Comparison of ENCODE assay signal across 8 cellular contexts in the genomic region with DNA sequence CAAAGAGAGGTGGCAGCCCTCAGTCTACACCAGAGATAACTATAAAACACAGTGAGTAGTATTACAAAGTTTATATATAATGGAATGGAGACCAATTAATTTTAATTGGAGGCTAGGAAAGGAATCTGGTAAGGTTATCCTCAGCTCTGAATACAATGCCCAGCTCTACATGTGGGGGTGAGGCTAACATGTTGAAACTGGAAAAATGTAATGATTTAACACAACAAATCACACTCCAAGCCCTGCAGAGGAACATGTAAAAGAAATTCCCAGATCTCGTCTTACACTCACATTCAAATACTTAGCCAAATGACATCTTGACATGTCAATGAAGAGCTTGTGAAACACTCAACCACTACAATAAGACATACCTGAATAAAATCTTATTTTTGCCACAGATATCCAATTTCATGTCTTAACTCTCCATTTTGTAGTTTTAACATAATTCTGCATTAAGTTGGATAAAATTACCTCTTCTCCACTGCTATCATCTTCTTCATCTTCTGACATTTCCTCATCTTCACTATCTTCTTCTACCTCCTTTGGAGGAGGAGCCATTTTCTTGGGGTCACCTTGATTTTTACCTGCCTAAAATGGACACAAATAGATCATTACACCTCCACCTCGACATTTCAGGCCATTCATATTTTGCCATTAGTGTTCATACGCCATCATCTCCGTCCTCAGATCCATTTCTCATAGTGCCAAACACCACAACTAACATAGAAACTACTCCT. TPM values are rescaled to one million over a fixed set of nuclear protein-coding genes. Genes with fewer than 3 reads are reported as not detected.
A peak's percentile ranks its signal among the peaks of the same experiment; 100 is the strongest.
DNase-seq lines count a peak whose midpoint lies in the region; ATAC-seq, FAIRE-seq and TF ChIP-seq lines count a peak whose summit lies in the region.

No MANE protein-coding gene starts in this region.

- peak overlapping the region; percentile 81 to 95 for H3K9ac ChIP-seq in kidney (ENCODE audit: low read length in 2 of 2)

- H3K27ac Mint-ChIP-seq in activated CD4-positive, alpha-beta T cell treated with anti-CD3 and anti-CD28 coated beads, Interleukin-2, amount 10 ng/mL, durations not matched to agents 24 days and 14 days: peak overlapping the region; percentile 100
- H3K27ac Mint-ChIP-seq in activated naive CD8-positive, alpha-beta T cell treated with anti-CD3 and anti-CD28 coated beads, Interleukin-2, amount 10 ng/mL, durations not matched to agents 7 days and 5 days: peak overlapping the region; percentile 100

- H3K9me3 ChIP-seq in kidney (ENCODE audit: control insufficient read depth in 1 of 2, low read length in 2 of 2) (no peaks in the 10 kb centered on the region), thoracic aorta (no peaks in the 10 kb centered on the region)

- H3K4me1 Mint-ChIP-seq in activated CD4-positive, alpha-beta T cell treated with anti-CD3 and anti-CD28 coated beads, Interleukin-2, amount 10 ng/mL, durations not matched to agents 24 days and 14 days: peaks cover 41% of the 10 kb centered on the region
- H3K4me1 Mint-ChIP-seq in activated naive CD8-positive, alpha-beta T cell treated with anti-CD3 and anti-CD28 coated beads, Interleukin-2, amount 10 ng/mL, durations not matched to agents 7 days and 5 days: peaks cover 44% of the 10 kb centered on the region

- H3K4me1 ChIP-seq in kidney (ENCODE audit: control insufficient read depth in 1 of 2, insufficient read depth in 1 of 2, low read depth in 1 of 2, low read length in 2 of 2) (peaks cover 8 to 22% of the 10 kb centered on the region in 2 donors), thoracic aorta (ENCODE audit: control insufficient read depth in 1 of 2, low read depth in 2 of 2) (peaks cover 20 to 28% of the 10 kb centered on the region in 2 donors)

- no peaks in the 10 kb centered on the region for H3K9me3 Mint-ChIP-seq in activated CD4-positive, alpha-beta T cell treated with anti-CD3 and anti-CD28 coated beads, Interleukin-2, amount 10 ng/mL, durations not matched to agents 24 days and 14 days
- no peaks in the 10 kb centered on the region for H3K9me3 Mint-ChIP-seq in activated naive CD8-positive, alpha-beta T cell treated with anti-CD3 and anti-CD28 coated beads, Interleukin-2, amount 10 ng/mL, durations not matched to agents 7 days and 5 days

- peaks cover 60% of the 10 kb centered on the region for H3K36me3 Mint-ChIP-seq in activated CD4-positive, alpha-beta T cell treated with anti-CD3 and anti-CD28 coated beads, Interleukin-2, amount 10 ng/mL, durations not matched to agents 24 days and 14 days (ENCODE audit: low read depth)
- H3K36me3 Mint-ChIP-seq in activated naive CD8-positive, alpha-beta T cell treated with anti-CD3 and anti-CD28 coated beads, Interleukin-2, amount 10 ng/mL, durations not matched to agents 7 days and 5 days: peaks cover 47% of the 10 kb centered on the region

- TF ChIP-seq CTCF in kidney (IDR thresholded peaks at IDR 0.05; ENCODE audit: borderline replicate concordance, extremely low read depth, insufficient read depth) (no peak), thoracic aorta (IDR thresholded peaks at IDR 0.05) (no peak), GM20000 (IDR thresholded peaks at IDR 0.05; ENCODE audit: extremely low read depth, missing control alignments) (no peak)

- H3K4me3 ChIP-seq in kidney (ENCODE audit: low read length in 2 of 2): peak overlapping the region; percentile 75 to 91
- peak overlapping the region; percentile 80 for H3K4me3 ChIP-seq in thoracic aorta

- H3K4me3 Mint-ChIP-seq in activated CD4-positive, alpha-beta T cell treated with anti-CD3 and anti-CD28 coated beads, Interleukin-2, amount 10 ng/mL, durations not matched to agents 24 days and 14 days: peak overlapping the region; percentile 93
- peak overlapping the region; percentile 99 for H3K4me3 Mint-ChIP-seq in activated naive CD8-positive, alpha-beta T cell treated with anti-CD3 and anti-CD28 coated beads, Interleukin-2, amount 10 ng/mL, durations not matched to agents 7 days and 5 days

- no peak for TF ChIP-seq POLR2A in GM18505 (IDR thresholded peaks at IDR 0.05; ENCODE audit: borderline replicate concordance, extremely low read depth, insufficient read depth, insufficient read length)

- no peaks in the 10 kb centered on the region for H3K27me3 ChIP-seq in thoracic aorta (replicated peaks; ENCODE audit: insufficient read depth)

- POLR2A ChIA-PET in activated naive CD8-positive, alpha-beta T cell treated with anti-CD3 and anti-CD28 coated beads, Interleukin-2, amount 10 ng/mL, durations not matched to agents 7 days and 5 days (lab: Charles Lee): interaction anchor here (0.9 to 4.1 kb wide), 10 partner anchors 10 to 584 kb away, joined by 3 to 76 read pairs (median 7); a partner anchor contains a TSS

- intact Hi-C loops in activated CD4-positive, alpha-beta T cell treated with anti-CD3 and anti-CD28 coated beads, Interleukin-2, amount 10 ng/mL, durations not matched to agents 24 days and 14 days (cut with micrococcal nuclease): loop anchor here (1.0 to 10.0 kb wide), 3 partner anchors 10 to 406 kb away; a partner anchor contains a TSS
- intact Hi-C loops in kidney (cut with DNase I): no loop called here

- peaks cover 45 to 46% of the 10 kb centered on the region in 2 donors for H3K36me3 ChIP-seq in kidney (ENCODE audit: control insufficient read depth in 1 of 2, insufficient read depth in 2 of 2, low read length in 2 of 2)
- peaks cover 43% of the 10 kb centered on the region for H3K36me3 ChIP-seq in thoracic aorta

- H3K27me3 Mint-ChIP-seq in activated CD4-positive, alpha-beta T cell treated with anti-CD3 and anti-CD28 coated beads, Interleukin-2, amount 10 ng/mL, durations not matched to agents 24 days and 14 days: no peaks in the 10 kb centered on the region
- no peaks in the 10 kb centered on the region for H3K27me3 Mint-ChIP-seq in activated naive CD8-positive, alpha-beta T cell treated with anti-CD3 and anti-CD28 coated beads, Interleukin-2, amount 10 ng/mL, durations not matched to agents 7 days and 5 days

- no peak for FAIRE-seq in kidney (lab: Jason Lieb, UNC)

- no peak for DNase-seq in activated CD4-positive, alpha-beta T cell treated with anti-CD3 and anti-CD28 coated beads, Interleukin-2, amount 10 ng/mL, durations not matched to agents 24 days and 14 days
- no peak for DNase-seq in activated CD4-positive, alpha-beta T cell treated with anti-CD3 and anti-CD28 coated beads, Interleukin-2, amount 50 U/mL, for 1 hour
- DNase-seq in activated naive CD8-positive, alpha-beta T cell treated with anti-CD3 and anti-CD28 coated beads, Interleukin-2, amount 10 ng/mL, durations not matched to agents 7 days and 5 days: no peak
- DNase-seq in kidney (no peak), thoracic aorta (ENCODE audit: low spot score) (no peak), GM20000 (ENCODE audit: low spot score) (no peak)

- H3K27ac ChIP-seq in kidney (ENCODE audit: low read depth in 2 of 2, low read length in 2 of 2) (no peak overlapping the region), thoracic aorta (peak overlapping the region; percentile 92 to 100)

- no peak for ATAC-seq in activated naive CD8-positive, alpha-beta T cell treated with anti-CD3 and anti-CD28 coated beads, Interleukin-2, amount 10 ng/mL, durations not matched to agents 7 days and 5 days (ENCODE audit: low read depth)
- ATAC-seq in thoracic aorta (ENCODE audit: insufficient number of reproducible peaks, low FRiP score, low read depth) (no peak), GM18505 (IDR thresholded peaks at IDR 0.05; ENCODE audit: unreplicated experiment) (no peak), GM18861 (IDR thresholded peaks at IDR 0.05; ENCODE audit: unreplicated experiment) (no peak)

RNA-seq across cellular contexts. Expression of a gene that starts 1.4 kb away (rescaled TPM):
- 1,513 and 1,560 TPM in 2 replicates for total RNA-seq in activated CD4-positive, alpha-beta T cell treated with anti-CD3 and anti-CD28 coated beads, Interleukin-2, amount 10 ng/mL, durations not matched to agents 24 days and 14 days
- 100 to 1,000 TPM; 461 to 462 TPM for total RNA-seq in activated naive CD8-positive, alpha-beta T cell treated with anti-CD3 and anti-CD28 coated beads, Interleukin-2, amount 10 ng/mL, durations not matched to agents 7 days and 5 days
- total RNA-seq in kidney (382 TPM), thoracic aorta (100 to 1,000 TPM in 1 of 2 donors, 10 to 100 TPM in 1; 80.4 to 210 TPM)
- polyA plus RNA-seq in kidney (ENCODE audit: insufficient read depth, low read depth, low replicate concordance): 191 TPM

Comparison
In these comparisons a context has a peak if more than half of its experiments do, and no peak if none do; other contexts are left out.
1. H3K27ac ChIP-seq: peak in thoracic aorta (2 of 2); none in kidney (0 of 2).